Comparison of ENCODE assay signal across 14 cellular contexts in the genomic region with DNA sequence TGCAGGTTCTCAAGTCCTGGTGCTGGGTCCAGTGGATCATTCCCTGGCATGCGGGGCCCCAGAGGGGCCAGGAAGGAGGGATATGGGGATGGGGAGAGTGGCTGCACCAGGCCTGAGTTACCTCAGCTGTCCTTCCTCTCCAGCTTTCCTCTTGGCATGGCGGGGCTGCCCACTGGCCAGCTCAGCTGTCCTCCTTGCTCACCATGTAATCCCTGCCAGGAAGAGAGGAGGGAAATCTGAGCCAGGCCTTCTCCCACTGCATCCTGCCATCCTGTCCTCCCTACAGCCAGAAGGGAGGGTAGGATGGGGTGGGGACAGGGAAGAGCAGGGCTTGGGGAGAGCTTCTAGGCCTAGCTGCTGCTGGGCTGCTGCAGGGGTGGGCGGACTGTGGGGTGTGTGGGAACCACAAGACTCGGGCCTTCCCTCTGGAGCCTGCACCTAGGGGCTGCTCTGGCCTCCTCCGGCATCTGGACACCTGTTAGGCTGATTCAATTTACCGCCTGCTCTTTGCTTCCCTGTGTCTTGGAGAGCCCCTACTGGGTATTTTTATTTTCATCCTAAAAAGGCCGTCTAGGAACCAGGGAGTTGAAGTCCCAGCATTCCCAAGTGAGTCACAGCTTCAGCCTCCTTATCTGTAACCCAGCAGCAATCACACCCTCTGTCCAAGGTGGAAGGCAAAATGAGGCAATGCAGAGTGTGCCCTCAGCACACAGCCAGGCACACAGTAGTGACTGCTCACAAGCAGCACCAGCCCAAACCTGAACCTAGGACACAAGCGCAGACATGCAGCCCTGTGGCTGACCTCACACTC. TPM values are rescaled to one million over a fixed set of nuclear protein-coding genes. Genes with fewer than 3 reads are reported as not detected.
DNase-seq lines count a peak whose midpoint lies in the region; TF ChIP-seq lines count a peak whose summit lies in the region.
"Had no signal": no experiment of that assay in that cellular context is flagged by ENCODE, and none has a peak within 500 bp of the region (broad histone marks: within the 10 kb centered on the region; RNA-seq: fewer than 3 reads in every experiment).

No MANE protein-coding gene starts in this region.

- H2AFZ ChIP-seq in SK-N-SH (ENCODE audit: low read depth) = peak overlapping the region; percentile 76; the same call in 1 of the 2 replicates

- CTCF ChIA-PET in SK-N-SH (lab: Yijun Ruan, JAX) = interaction anchor here (1.3 kb wide), 1 partner anchor 91 kb away, joined by 3 read pairs; no protein-coding TSS in a partner anchor

- no peak for TF ChIP-seq POLR2A in testis (IDR thresholded peaks at IDR 0.05)
- no peak for TF ChIP-seq POLR2A in erythroblast (IDR thresholded peaks at IDR 0.05; ENCODE audit: low read length)

- H3K4me2 ChIP-seq in SK-N-SH = no peak overlapping the region

- TF ChIP-seq CTCF in SK-N-SH (IDR thresholded peaks at IDR 0.05) (no peak; the same call in 1 of the 2 replicates), fibroblast of the aortic adventitia (IDR thresholded peaks at IDR 0.05; ENCODE audit: insufficient read depth, low read length) (no peak), testis (IDR thresholded peaks at IDR 0.05) (no peak)

- DNase-seq in ELF-1 (ENCODE audit: low read depth, low spot score) (peak; percentile 32), SK-N-SH (no peak), fibroblast of the aortic adventitia (ENCODE audit: low read depth) (peak; percentile 80), non-pigmented ciliary epithelial cell (ENCODE audit: low read depth) (peak; percentile 11), nucleus accumbens (lab: John Stamatoyannopoulos, UW) (no peak), NCI-H1105 treated with DMSO at 0.1 percent for 48 hours (lab: John Stamatoyannopoulos, UW) (no peak), testis (no peak), erythroblast (lab: John Stamatoyannopoulos, UW) (no peak)
- DNase-seq: activated CD4-positive, alpha-beta T cell treated with anti-CD3 and anti-CD28 coated beads for 48 hours; activated T-cell treated with anti-CD3 and anti-CD28 coated beads, Interleukin-2, amount 50 U/mL, for 4 hours; NCI-H2029 treated with DMSO at 0.1 percent for 48 hours; NCI-H774; stimulated activated CD4-positive, alpha-beta T cell treated with anti-CD3 and anti-CD28 coated beads, Interleukin-15, amount 100 ng/mL, for 24 hours had no signal

- H3K27ac ChIP-seq in SK-N-SH (ENCODE audit: low read depth in 2 of 2, low read length in 1 of 2) (peak overlapping the region in 1 of 2 experiments; percentile 38; a peak in 1 of 4 replicates), testis (no peak overlapping the region)

- TF ChIP-seq RAD21 in SK-N-SH (IDR thresholded peaks at IDR 0.05; ENCODE audit: low read length) = no peak

- H3K4me3 ChIP-seq in SK-N-SH (ENCODE audit: low read depth in 2 of 2, low read length in 1 of 2) = no peak overlapping the region
- no peak overlapping the region for H3K4me3 ChIP-seq in fibroblast of the aortic adventitia (ENCODE audit: low read depth, low read length)
- H3K4me3 ChIP-seq in testis = no peak overlapping the region

- peaks cover 3 to 28% of the 10 kb centered on the region in 2 experiments; a peak in 3 of 4 replicates for H3K4me1 ChIP-seq in SK-N-SH (ENCODE audit: control insufficient read depth in 1 of 2, insufficient read depth in 2 of 2, low read depth in 1 of 2, low read length in 1 of 2)
- H3K4me1 ChIP-seq in testis = no peaks in the 10 kb centered on the region

- no peak for TF ChIP-seq EP300 in SK-N-SH (IDR thresholded peaks at IDR 0.05; ENCODE audit: borderline replicate concordance in 1 of 2, low read depth in 1 of 2, low read length in 1 of 2)

- H4K20me1 ChIP-seq in SK-N-SH (ENCODE audit: insufficient read depth) = no peaks in the 10 kb centered on the region

- H3K9me2 ChIP-seq in SK-N-SH = no peaks in the 10 kb centered on the region

- 80% methylated on average over 8 of the region's 8 CpGs for WGBS in SK-N-SH (ENCODE audit: low lambda C conversion rate)
- WGBS in testis, 2 donors = 84 to 90% methylated on average over 7 to 8 of the region's 8 CpGs

- no peaks in the 10 kb centered on the region for H3K27me3 ChIP-seq in SK-N-SH (ENCODE audit: insufficient read depth)
- H3K27me3 ChIP-seq in testis = no peaks in the 10 kb centered on the region

- H3K36me3 ChIP-seq in SK-N-SH (replicated peaks in 1 of 2; ENCODE audit: control insufficient read depth in 1 of 2, insufficient read depth in 2 of 2, low read length in 1 of 2) = no peaks in the 10 kb centered on the region
- H3K36me3 ChIP-seq in testis (ENCODE audit: low read depth, missing control alignments) = no peaks in the 10 kb centered on the region

- H3F3A ChIP-seq in SK-N-SH (replicated peaks; ENCODE audit: insufficient read depth) = peaks cover 14% of the 10 kb centered on the region

- POLR2A ChIA-PET in SK-N-SH (lab: Yijun Ruan, JAX) = no interaction called here

- H3K9ac ChIP-seq in SK-N-SH = no peak overlapping the region

- no peaks in the 10 kb centered on the region for H3K79me2 ChIP-seq in SK-N-SH (ENCODE audit: insufficient read depth)

- no peaks in the 10 kb centered on the region for H3K9me3 ChIP-seq in SK-N-SH
- no peaks in the 10 kb centered on the region for H3K9me3 ChIP-seq in testis

- intact Hi-C loops in testis (cut with DNase I; ENCODE audit: low total_unique reads) = no loop called here

TF ChIP-seq in SK-N-SH, 30 proteins besides CTCF, POLR2A, EP300 and RAD21:
- TF ChIP-seq TCF12 (IDR thresholded peaks at IDR 0.05) (0 out of 2 replicates have a peak, but pooled peaks have one; percentile 8), SIN3A (IDR thresholded peaks at IDR 0.05; ENCODE audit: borderline replicate concordance, low read depth, low read length) (no peak), ELF1 (IDR thresholded peaks at IDR 0.05) (no peak), ZBTB33 (IDR thresholded peaks at IDR 0.05; ENCODE audit: borderline replicate concordance, low read depth) (no peak), FOXM1 (IDR thresholded peaks at IDR 0.05; ENCODE audit: low read depth) (no peak), POLR2AphosphoS5 (IDR thresholded peaks at IDR 0.05; ENCODE audit: low read depth, low read length) (no peak)
- TF ChIP-seq, protein P1, sequence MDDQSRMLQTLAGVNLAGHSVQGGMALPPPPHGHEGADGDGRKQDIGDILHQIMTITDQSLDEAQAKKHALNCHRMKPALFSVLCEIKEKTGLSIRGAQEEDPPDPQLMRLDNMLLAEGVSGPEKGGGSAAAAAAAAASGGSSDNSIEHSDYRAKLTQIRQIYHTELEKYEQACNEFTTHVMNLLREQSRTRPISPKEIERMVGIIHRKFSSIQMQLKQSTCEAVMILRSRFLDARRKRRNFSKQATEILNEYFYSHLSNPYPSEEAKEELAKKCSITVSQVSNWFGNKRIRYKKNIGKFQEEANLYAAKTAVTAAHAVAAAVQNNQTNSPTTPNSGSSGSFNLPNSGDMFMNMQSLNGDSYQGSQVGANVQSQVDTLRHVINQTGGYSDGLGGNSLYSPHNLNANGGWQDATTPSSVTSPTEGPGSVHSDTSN (IDR thresholded peaks at IDR 0.05) = no peak
- TF ChIP-seq, protein P2, sequence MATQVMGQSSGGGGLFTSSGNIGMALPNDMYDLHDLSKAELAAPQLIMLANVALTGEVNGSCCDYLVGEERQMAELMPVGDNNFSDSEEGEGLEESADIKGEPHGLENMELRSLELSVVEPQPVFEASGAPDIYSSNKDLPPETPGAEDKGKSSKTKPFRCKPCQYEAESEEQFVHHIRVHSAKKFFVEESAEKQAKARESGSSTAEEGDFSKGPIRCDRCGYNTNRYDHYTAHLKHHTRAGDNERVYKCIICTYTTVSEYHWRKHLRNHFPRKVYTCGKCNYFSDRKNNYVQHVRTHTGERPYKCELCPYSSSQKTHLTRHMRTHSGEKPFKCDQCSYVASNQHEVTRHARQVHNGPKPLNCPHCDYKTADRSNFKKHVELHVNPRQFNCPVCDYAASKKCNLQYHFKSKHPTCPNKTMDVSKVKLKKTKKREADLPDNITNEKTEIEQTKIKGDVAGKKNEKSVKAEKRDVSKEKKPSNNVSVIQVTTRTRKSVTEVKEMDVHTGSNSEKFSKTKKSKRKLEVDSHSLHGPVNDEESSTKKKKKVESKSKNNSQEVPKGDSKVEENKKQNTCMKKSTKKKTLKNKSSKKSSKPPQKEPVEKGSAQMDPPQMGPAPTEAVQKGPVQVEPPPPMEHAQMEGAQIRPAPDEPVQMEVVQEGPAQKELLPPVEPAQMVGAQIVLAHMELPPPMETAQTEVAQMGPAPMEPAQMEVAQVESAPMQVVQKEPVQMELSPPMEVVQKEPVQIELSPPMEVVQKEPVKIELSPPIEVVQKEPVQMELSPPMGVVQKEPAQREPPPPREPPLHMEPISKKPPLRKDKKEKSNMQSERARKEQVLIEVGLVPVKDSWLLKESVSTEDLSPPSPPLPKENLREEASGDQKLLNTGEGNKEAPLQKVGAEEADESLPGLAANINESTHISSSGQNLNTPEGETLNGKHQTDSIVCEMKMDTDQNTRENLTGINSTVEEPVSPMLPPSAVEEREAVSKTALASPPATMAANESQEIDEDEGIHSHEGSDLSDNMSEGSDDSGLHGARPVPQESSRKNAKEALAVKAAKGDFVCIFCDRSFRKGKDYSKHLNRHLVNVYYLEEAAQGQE (IDR thresholded peaks at IDR 0.05; ENCODE audit: low read depth, low read length) = peak; percentile 55; the same call in 1 of the 2 replicates

RNA-seq across cellular contexts. Expression of gene KY, which starts 13.0 kb away (rescaled TPM):
- polyA plus RNA-seq in SK-N-SH (2012; rRNA removed) (1.9 and 2.4 TPM in 2 replicates), testis (ENCODE audit: insufficient read depth, low read depth, low replicate concordance) (2.4 TPM)
- polyA plus RNA-seq in SK-N-SH (2012; cell fraction: cytosol; rRNA removed) = 1.2 and 1.4 TPM in 2 replicates
- polyA plus RNA-seq in SK-N-SH (2012; cell fraction: nucleus; rRNA removed) = 3.1 and 3.3 TPM in 2 replicates
- total RNA-seq in fibroblast of the aortic adventitia (ENCODE audit: low replicate concordance) (1.6 and 10.5 TPM in 2 replicates), testis (under 1 TPM; 0.37 to 0.71 TPM)
- total RNA-seq: activated T-cell treated with anti-CD3 and anti-CD28 coated beads, Interleukin-2, amount 50 U/mL, for 4 hours; dermis microvascular lymphatic vessel endothelial cell had no signal

Comparison
In these comparisons a context has a peak if more than half of its experiments do, and no peak if none do; other contexts are left out.
1. DNase-seq: peak in ELF-1 (single experiment), fibroblast of the aortic adventitia (single experiment) and non-pigmented ciliary epithelial cell (single experiment); none in SK-N-SH (single experiment), nucleus accumbens (0 of 56), NCI-H1105 treated with DMSO at 0.1 percent for 48 hours (single experiment), testis (single experiment) and erythroblast (0 of 2).